8 cellular contexts compared by ENCODE assay signal in genomic region chr4:145299380-145300076, GRCh38.
DNase-seq lines count a peak whose midpoint lies in the region; ATAC-seq, FAIRE-seq and TF ChIP-seq lines count a peak whose summit lies in the region.

No MANE protein-coding gene starts in this region.

- no peaks in the 10 kb centered on the region for H3K9me3 ChIP-seq in kidney (ENCODE audit: control insufficient read depth in 1 of 2, low read length in 2 of 2)

- DNase-seq in GM13977 (ENCODE audit: low spot score) (peak; percentile 26), RPMI7951 (ENCODE audit: low read depth) (peak; percentile 94), astrocyte of the hippocampus (ENCODE audit: low read depth, low spot score) (peak; percentile 63), SHP77 (lab: John Stamatoyannopoulos, UW) (no peak), NCI-H748 (lab: John Stamatoyannopoulos, UW; ENCODE audit: unreplicated experiment) (no peak), kidney (no peak)
- peak; percentile 67 to 71 for DNase-seq in stimulated activated CD4-positive, alpha-beta T cell treated with anti-CD3 and anti-CD28 coated beads, Interleukin-2, amount 100 ng/mL, for 48 hours

- no peak for FAIRE-seq in kidney (lab: Jason Lieb, UNC)

- no peak overlapping the region for H3K9ac ChIP-seq in kidney (ENCODE audit: low read length in 2 of 2)

- ATAC-seq in HG02642 (IDR thresholded peaks at IDR 0.05; ENCODE audit: poor library complexity, unreplicated experiment), result peak; percentile 96

- no peak overlapping the region for H3K4me3 ChIP-seq in kidney (ENCODE audit: low read length in 2 of 2)

- no peak overlapping the region for H3K27ac ChIP-seq in kidney (ENCODE audit: low read depth in 2 of 2, low read length in 2 of 2)

- intact Hi-C loops in kidney (cut with DNase I), result no loop called here

- in situ Hi-C loops in GM13977 (cut with MboI; ENCODE audit: low pct_unique_long_range_greater_than_20kb, low sequenced_read_pairs, unreplicated experiment), result no loop called here

- no peaks in the 10 kb centered on the region for H3K4me1 ChIP-seq in kidney (ENCODE audit: control insufficient read depth in 1 of 2, insufficient read depth in 1 of 2, low read depth in 1 of 2, low read length in 2 of 2)

- no peaks in the 10 kb centered on the region for H3K36me3 ChIP-seq in kidney (ENCODE audit: control insufficient read depth in 1 of 2, insufficient read depth in 2 of 2, low read length in 2 of 2)

- no peak for TF ChIP-seq CTCF in GM13977 (IDR thresholded peaks at IDR 0.05; ENCODE audit: extremely low read depth, insufficient read depth, missing control alignments)
- no peak for TF ChIP-seq CTCF in kidney (IDR thresholded peaks at IDR 0.05; ENCODE audit: borderline replicate concordance, extremely low read depth, insufficient read depth)

Comparison
In these comparisons a context has a peak if more than half of its experiments do, and no peak if none do; other contexts are left out.
1. DNase-seq: peak in GM13977 (single experiment), RPMI7951 (single experiment), astrocyte of the hippocampus (single experiment) and stimulated activated CD4-positive, alpha-beta T cell treated with anti-CD3 and anti-CD28 coated beads, Interleukin-2, amount 100 ng/mL, for 48 hours (2 of 2); none in SHP77 (0 of 2), NCI-H748 (single experiment) and kidney (single experiment).